ENCODE assay signal across 1 cellular context in genomic region chr21:16070207-16070651, GRCh38.
TF ChIP-seq lines count a peak whose summit lies in the region.

No MANE protein-coding gene starts in this region.

TF ChIP-seq in GM23338, 12 proteins besides CTCF, POLR2A, EP300 and RAD21 (continued from another document):
- TF ChIP-seq, protein P1, sequence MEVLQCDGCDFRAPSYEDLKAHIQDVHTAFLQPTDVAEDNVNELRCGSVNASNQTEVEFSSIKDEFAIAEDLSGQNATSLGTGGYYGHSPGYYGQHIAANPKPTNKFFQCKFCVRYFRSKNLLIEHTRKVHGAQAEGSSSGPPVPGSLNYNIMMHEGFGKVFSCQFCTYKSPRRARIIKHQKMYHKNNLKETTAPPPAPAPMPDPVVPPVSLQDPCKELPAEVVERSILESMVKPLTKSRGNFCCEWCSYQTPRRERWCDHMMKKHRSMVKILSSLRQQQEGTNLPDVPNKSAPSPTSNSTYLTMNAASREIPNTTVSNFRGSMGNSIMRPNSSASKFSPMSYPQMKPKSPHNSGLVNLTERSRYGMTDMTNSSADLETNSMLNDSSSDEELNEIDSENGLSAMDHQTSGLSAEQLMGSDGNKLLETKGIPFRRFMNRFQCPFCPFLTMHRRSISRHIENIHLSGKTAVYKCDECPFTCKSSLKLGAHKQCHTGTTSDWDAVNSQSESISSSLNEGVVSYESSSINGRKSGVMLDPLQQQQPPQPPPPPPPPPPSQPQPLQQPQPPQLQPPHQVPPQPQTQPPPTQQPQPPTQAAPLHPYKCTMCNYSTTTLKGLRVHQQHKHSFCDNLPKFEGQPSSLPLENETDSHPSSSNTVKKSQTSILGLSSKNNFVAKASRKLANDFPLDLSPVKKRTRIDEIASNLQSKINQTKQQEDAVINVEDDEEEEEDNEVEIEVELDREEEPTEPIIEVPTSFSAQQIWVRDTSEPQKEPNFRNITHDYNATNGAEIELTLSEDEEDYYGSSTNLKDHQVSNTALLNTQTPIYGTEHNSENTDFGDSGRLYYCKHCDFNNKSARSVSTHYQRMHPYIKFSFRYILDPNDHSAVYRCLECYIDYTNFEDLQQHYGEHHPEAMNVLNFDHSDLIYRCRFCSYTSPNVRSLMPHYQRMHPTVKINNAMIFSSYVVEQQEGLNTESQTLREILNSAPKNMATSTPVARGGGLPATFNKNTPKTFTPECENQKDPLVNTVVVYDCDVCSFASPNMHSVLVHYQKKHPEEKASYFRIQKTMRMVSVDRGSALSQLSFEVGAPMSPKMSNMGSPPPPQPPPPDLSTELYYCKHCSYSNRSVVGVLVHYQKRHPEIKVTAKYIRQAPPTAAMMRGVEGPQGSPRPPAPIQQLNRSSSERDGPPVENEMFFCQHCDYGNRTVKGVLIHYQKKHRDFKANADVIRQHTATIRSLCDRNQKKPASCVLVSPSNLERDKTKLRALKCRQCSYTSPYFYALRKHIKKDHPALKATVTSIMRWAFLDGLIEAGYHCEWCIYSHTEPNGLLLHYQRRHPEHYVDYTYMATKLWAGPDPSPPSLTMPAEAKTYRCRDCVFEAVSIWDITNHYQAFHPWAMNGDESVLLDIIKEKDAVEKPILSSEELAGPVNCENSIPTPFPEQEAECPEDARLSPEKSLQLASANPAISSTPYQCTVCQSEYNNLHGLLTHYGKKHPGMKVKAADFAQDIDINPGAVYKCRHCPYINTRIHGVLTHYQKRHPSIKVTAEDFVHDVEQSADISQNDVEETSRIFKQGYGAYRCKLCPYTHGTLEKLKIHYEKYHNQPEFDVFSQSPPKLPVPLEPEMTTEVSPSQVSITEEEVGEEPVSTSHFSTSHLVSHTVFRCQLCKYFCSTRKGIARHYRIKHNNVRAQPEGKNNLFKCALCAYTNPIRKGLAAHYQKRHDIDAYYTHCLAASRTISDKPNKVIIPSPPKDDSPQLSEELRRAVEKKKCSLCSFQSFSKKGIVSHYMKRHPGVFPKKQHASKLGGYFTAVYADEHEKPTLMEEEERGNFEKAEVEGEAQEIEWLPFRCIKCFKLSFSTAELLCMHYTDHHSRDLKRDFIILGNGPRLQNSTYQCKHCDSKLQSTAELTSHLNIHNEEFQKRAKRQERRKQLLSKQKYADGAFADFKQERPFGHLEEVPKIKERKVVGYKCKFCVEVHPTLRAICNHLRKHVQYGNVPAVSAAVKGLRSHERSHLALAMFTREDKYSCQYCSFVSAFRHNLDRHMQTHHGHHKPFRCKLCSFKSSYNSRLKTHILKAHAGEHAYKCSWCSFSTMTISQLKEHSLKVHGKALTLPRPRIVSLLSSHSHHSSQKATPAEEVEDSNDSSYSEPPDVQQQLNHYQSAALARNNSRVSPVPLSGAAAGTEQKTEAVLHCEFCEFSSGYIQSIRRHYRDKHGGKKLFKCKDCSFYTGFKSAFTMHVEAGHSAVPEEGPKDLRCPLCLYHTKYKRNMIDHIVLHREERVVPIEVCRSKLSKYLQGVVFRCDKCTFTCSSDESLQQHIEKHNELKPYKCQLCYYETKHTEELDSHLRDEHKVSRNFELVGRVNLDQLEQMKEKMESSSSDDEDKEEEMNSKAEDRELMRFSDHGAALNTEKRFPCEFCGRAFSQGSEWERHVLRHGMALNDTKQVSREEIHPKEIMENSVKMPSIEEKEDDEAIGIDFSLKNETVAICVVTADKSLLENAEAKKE (CRISPR knock-in tag; IDR thresholded peaks at IDR 0.05): no peak
- TF ChIP-seq ZNF114 (CRISPR knock-in tag; IDR thresholded peaks at IDR 0.05): no peak
- TF ChIP-seq CREB1 (CRISPR knock-in tag; IDR thresholded peaks at IDR 0.05; ENCODE audit: low read depth): no peak
- no peak for TF ChIP-seq NANOG (IDR thresholded peaks at IDR 0.05; ENCODE audit: borderline replicate concordance)
- no peak for TF ChIP-seq ZNF331 (CRISPR knock-in tag; IDR thresholded peaks at IDR 0.05; ENCODE audit: low read depth)
- no peak for TF ChIP-seq POLR2AphosphoS5 (IDR thresholded peaks at IDR 0.05; ENCODE audit: low read depth)
- TF ChIP-seq JUNB (IDR thresholded peaks at IDR 0.05; ENCODE audit: unreplicated experiment): no peak
- no peak for TF ChIP-seq STAT1 (IDR thresholded peaks at IDR 0.05; ENCODE audit: unreplicated experiment)
